In the genomic region with DNA sequence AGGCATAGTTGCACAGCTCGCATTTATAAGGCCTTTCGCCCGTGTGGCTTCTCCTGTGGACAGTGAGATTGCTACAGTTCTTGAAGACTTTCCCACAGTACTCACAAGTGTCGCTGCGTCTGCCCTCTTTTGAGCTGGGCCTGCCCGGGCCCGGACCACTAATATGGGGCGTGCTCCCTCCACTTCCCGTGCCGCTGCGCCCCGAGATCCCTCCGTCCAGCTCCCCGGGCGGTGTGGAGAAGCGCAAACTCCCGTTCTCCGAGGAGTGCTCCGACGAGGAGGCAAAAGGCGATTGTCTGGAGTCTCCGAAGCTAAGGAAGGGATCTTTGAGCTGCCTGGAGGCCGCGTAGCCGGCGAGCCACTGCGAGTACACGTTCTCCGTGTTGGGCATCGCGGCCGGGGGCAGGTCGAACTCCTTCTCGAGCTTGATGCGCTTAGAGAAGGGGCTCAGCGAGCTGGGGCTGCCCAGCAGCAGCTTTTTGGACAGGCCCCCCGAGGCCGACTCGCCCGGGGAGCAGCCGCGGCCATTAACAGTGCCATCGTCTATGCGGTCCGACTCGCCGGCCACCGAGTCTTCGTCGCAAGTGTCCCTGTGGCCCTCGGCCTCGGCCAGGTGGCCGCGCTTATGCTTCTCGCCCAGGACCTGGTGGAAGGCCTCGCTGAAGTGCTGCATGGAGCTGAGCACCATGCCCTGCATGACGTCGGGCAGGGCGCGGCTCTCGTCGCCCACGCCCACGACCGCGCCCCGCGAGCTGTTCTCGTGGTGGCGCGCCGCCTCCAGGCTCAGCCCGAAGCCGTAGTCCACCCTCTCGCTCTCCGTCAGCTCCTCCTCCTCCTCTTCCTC, we compare ENCODE assay signal across 22 cellular contexts.
"Had no signal": no experiment of that assay in that cellular context is flagged by ENCODE, and none has a peak within 500 bp of the region (broad histone marks: within the 10 kb centered on the region; RNA-seq: fewer than 3 reads in every experiment).

No MANE protein-coding gene starts in this region.

- H3K9me3 ChIP-seq: pancreas, psoas muscle, right atrium auricular region, SK-N-SH, stomach, suprapubic skin had no signal

- H3K27ac ChIP-seq: body of pancreas, cardiac muscle cell, pancreas, psoas muscle, right atrium auricular region, stomach, suprapubic skin had no signal

- H3K4me3 Mint-ChIP-seq: activated naive CD8-positive, alpha-beta T cell treated with anti-CD3 and anti-CD28 coated beads for 36 hours; activated T-cell treated with anti-CD3 and anti-CD28 coated beads, Interleukin-2, amount 50 U/mL, for 24 hours; naive thymus-derived CD8-positive, alpha-beta T cell had no signal

- H3K9ac ChIP-seq: SK-N-SH had no signal

- H3K36me3 Mint-ChIP-seq: activated naive CD8-positive, alpha-beta T cell treated with anti-CD3 and anti-CD28 coated beads for 36 hours; naive thymus-derived CD8-positive, alpha-beta T cell had no signal

- DNase-seq: activated naive CD4-positive, alpha-beta T cell treated with Interleukin-2 at 50 U/mL for 16 hours; activated naive CD8-positive, alpha-beta T cell treated with anti-CD3 and anti-CD28 coated beads for 36 hours; activated T-cell treated with anti-CD3 and anti-CD28 coated beads, Interleukin-2, amount 50 U/mL, for 24 hours; body of pancreas; cortex of kidney; effector CD4-positive, alpha-beta T cell; foreskin fibroblast; naive thymus-derived CD8-positive, alpha-beta T cell; pancreas; psoas muscle; SK-N-SH; stimulated activated CD4-positive, alpha-beta T cell treated with anti-CD3 and anti-CD28 coated beads, Interleukin-12 subunit alpha, Interleukin-12 subunit beta, amount 100 ng/mL, for 4 hours; stimulated activated CD4-positive, alpha-beta T cell treated with anti-CD3 and anti-CD28 coated beads, Interleukin-4, amount 100 ng/mL, for 4 hours; stomach; T-helper 1 cell; trophoblast cell had no signal

- H3K4me2 ChIP-seq: SK-N-SH had no signal

- H3K27me3 ChIP-seq: body of pancreas, cardiac muscle cell, pancreas, right atrium auricular region, stomach, suprapubic skin had no signal

- H3K4me1 ChIP-seq: pancreas, psoas muscle, right atrium auricular region had no signal

- H3K36me3 ChIP-seq: cardiac muscle cell, right atrium auricular region had no signal

- H3K27me3 Mint-ChIP-seq: activated naive CD8-positive, alpha-beta T cell treated with anti-CD3 and anti-CD28 coated beads for 36 hours had no signal

- H3K27ac Mint-ChIP-seq: activated naive CD8-positive, alpha-beta T cell treated with anti-CD3 and anti-CD28 coated beads for 36 hours; activated T-cell treated with anti-CD3 and anti-CD28 coated beads, Interleukin-2, amount 50 U/mL, for 24 hours; activated T-helper 2 cell treated with anti-CD3 and anti-CD28 coated beads, Interferon-gamma antibody, Interleukin-2, Interleukin-4, amounts not matched to agents 10 μg/mL and 5 μg/mL and 100 μg/mL, durations not matched to agents 14 hours and 24 hours and 36 hours; naive thymus-derived CD8-positive, alpha-beta T cell had no signal

- H3K9me3 Mint-ChIP-seq: activated naive CD8-positive, alpha-beta T cell treated with anti-CD3 and anti-CD28 coated beads for 36 hours; activated T-cell treated with anti-CD3 and anti-CD28 coated beads, Interleukin-2, amount 50 U/mL, for 24 hours; activated T-helper 2 cell treated with anti-CD3 and anti-CD28 coated beads, Interferon-gamma antibody, Interleukin-2, Interleukin-4, amounts not matched to agents 10 μg/mL and 5 μg/mL and 100 μg/mL, durations not matched to agents 14 hours and 24 hours and 36 hours; naive thymus-derived CD8-positive, alpha-beta T cell had no signal

- H3K4me1 Mint-ChIP-seq: activated naive CD8-positive, alpha-beta T cell treated with anti-CD3 and anti-CD28 coated beads for 36 hours had no signal

- H3K4me3 ChIP-seq: body of pancreas, cardiac muscle cell, lung, pancreas, psoas muscle, right atrium auricular region, stomach, suprapubic skin had no signal

- ATAC-seq: body of pancreas; left lobe of liver; naive thymus-derived CD8-positive, alpha-beta T cell; pancreas; psoas muscle had no signal
